26 cellular contexts compared by ENCODE assay signal in the genomic region with DNA sequence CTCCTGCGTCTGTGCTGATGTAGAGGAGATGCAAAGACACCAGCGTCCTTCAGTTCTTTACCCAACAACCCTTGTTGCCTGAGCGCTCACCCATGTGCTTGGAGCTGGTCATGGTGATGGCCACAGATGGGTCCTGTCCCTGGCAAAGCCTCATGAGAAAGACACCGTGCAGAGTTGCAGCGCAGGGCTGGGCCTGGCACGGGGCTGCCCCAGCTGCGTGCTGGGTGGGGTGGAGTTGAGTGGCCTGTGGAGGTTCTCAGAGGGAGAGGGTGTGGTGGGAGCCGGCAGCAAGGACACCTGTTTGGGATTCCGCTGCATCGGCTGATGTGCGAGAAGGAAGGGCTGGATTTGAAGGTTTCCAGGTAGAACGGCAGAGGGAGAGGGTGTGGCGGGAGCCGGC.
"Had no signal": no experiment of that assay in that cellular context is flagged by ENCODE, and none has a peak within 500 bp of the region (broad histone marks: within the 10 kb centered on the region; RNA-seq: fewer than 3 reads in every experiment).

No MANE protein-coding gene starts in this region.

- H3K27ac ChIP-seq: adrenal gland, cardiac muscle cell, colonic mucosa, gastrocnemius medialis, left lung, parathyroid adenoma, right atrium auricular region, uterus had no signal

- H3K36me3 ChIP-seq: colonic mucosa, uterus had no signal

- H3K4me1 ChIP-seq: colonic mucosa, left lung, parathyroid adenoma, right atrium auricular region, uterus had no signal

- H3K79me2 ChIP-seq: parathyroid adenoma had no signal

- H3K9me3 Mint-ChIP-seq: activated naive CD4-positive, alpha-beta T cell treated with anti-CD3 and anti-CD28 coated beads, Interleukin-2, amount 50 U/mL, for 24 hours had no signal

- DNase-seq: activated CD4-positive, alpha-beta T cell treated with anti-CD3 and anti-CD28 coated beads, Interleukin-2, amount 50 U/mL, for 1 hour; activated gamma-delta T cell treated with Interleukin-2 at 50 U/mL for 16 hours; aorta; cerebellar nuclear complex; colonic mucosa; effector CD8-positive, alpha-beta T cell; erythroblast; gastrocnemius medialis; glutamatergic neuron; mucosa of descending colon; nucleus accumbens; stimulated activated CD4-positive, alpha-beta T cell treated with anti-CD3 and anti-CD28 coated beads, Interleukin-15, amount 100 ng/mL, for 24 hours; stimulated activated CD4-positive, alpha-beta T cell treated with anti-CD3 and anti-CD28 coated beads, Interleukin-2, amount 100 ng/mL, for 24 hours; substantia nigra; T-helper 2 cell; uterus had no signal

- H3K9me3 ChIP-seq: adrenal gland, colonic mucosa, uterus had no signal

- H2AFZ ChIP-seq: parathyroid adenoma had no signal

- H3K4me3 ChIP-seq: adrenal gland, cardiac muscle cell, colonic mucosa, gastrocnemius medialis, left lung, lung, mucosa of descending colon, right atrium auricular region, uterus had no signal

- H3K4me3 Mint-ChIP-seq: activated naive CD4-positive, alpha-beta T cell treated with anti-CD3 and anti-CD28 coated beads, Interleukin-2, amount 50 U/mL, for 24 hours; brain; stimulated activated naive CD8-positive, alpha-beta T cell treated with anti-CD3 and anti-CD28 coated beads, Interleukin-15, Interleukin-2, amounts not matched to agents 100 ng/mL and 50 ng/mL, for 24 hours; type B pancreatic cell had no signal

- ATAC-seq: gastrocnemius medialis, left lung, mucosa of descending colon had no signal

- H3K27me3 ChIP-seq: adrenal gland, cardiac muscle cell, colonic mucosa, gastrocnemius medialis, left lung, right atrium auricular region, uterus had no signal

- H3K27me3 Mint-ChIP-seq: activated naive CD4-positive, alpha-beta T cell treated with anti-CD3 and anti-CD28 coated beads, Interleukin-2, amount 50 U/mL, for 24 hours; brain; stimulated activated naive CD8-positive, alpha-beta T cell treated with anti-CD3 and anti-CD28 coated beads, Interleukin-15, Interleukin-2, amounts not matched to agents 100 ng/mL and 50 ng/mL, for 24 hours; type B pancreatic cell had no signal

- H3K27ac Mint-ChIP-seq: activated naive CD4-positive, alpha-beta T cell treated with anti-CD3 and anti-CD28 coated beads, Interleukin-2, amount 50 U/mL, for 24 hours; stimulated activated naive CD8-positive, alpha-beta T cell treated with anti-CD3 and anti-CD28 coated beads, Interleukin-15, Interleukin-2, amounts not matched to agents 100 ng/mL and 50 ng/mL, for 24 hours; type B pancreatic cell had no signal
